9 cellular contexts compared by ENCODE assay signal in the genomic region with DNA sequence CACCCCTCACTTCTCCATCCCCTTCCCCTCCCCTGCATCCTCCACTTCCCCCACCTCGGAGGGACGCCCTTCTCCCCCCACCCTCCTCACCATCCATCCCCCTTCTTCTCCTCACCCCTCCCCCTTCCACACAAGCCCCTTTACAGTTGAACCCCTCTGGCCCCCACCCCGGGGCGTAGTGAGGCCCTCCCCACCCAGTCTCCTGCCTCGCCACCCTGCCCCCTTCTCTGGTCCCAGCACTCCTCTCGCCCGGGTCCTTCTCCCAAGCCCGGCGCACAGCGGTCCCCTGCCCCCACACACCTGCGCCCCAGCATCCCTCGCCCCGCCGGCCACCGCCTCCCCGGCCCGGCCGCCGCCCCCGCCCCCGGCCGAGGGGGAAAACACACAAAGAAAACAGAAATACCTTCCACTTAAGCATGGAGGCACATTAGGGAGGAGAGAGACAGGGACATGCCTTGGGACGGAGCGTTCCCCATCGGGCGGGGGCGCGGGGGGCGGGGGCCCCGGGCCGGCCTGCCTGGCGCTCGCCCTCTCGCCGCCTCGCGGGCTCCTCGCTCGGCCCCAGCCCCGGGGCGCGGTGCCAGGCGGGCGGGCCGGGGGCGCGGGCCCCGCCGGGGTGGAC. TPM values are rescaled to one million over a fixed set of nuclear protein-coding genes. Genes with fewer than 3 reads are reported as not detected.
DNase-seq lines count a peak whose midpoint lies in the region; ATAC-seq and TF ChIP-seq lines count a peak whose summit lies in the region.
"Had no signal": no experiment of that assay in that cellular context is flagged by ENCODE, and none has a peak within 500 bp of the region (broad histone marks: within the 10 kb centered on the region; RNA-seq: fewer than 3 reads in every experiment).

No MANE protein-coding gene starts in this region.

- H3K4me1 ChIP-seq in A673 (ENCODE audit: insufficient read depth, low read length, poor library complexity, severe bottlenecking) (peaks cover 21% of the 10 kb centered on the region), H9 (ENCODE audit: insufficient read depth, low read length) (peaks cover 33% of the 10 kb centered on the region), mesendoderm (ENCODE audit: control insufficient read depth, low read depth, low read length) (peaks cover 12% of the 10 kb centered on the region)

- H3K56ac ChIP-seq in H9 (ENCODE audit: insufficient read length, low read depth, low read length) (no peak overlapping the region), mesendoderm (ENCODE audit: low read length) (peak overlapping the region; percentile 11)

- H3K4me1 Mint-ChIP-seq in H9 = peaks cover 65 to 72% of the 10 kb centered on the region in 2 experiments

- H2AFZ ChIP-seq in H9 (ENCODE audit: low read length) = no peak overlapping the region

- H3K27ac ChIP-seq in A673 (ENCODE audit: low read depth, low read length, poor library complexity, severe bottlenecking) (no peak overlapping the region), H9 (ENCODE audit: insufficient read length, low read depth, low read length) (no peak overlapping the region), angular gyrus (ENCODE audit: low read depth, low read length) (peak overlapping the region; percentile 78), mesendoderm (ENCODE audit: low read depth, low read length) (no peak overlapping the region)
- H3K27ac ChIP-seq: RWPE1 had no signal

- TF ChIP-seq CTCF in A673 (conservative IDR thresholded peaks at IDR 0.05; ENCODE audit: low read depth, low read length) (no peak), H9 (conservative IDR thresholded peaks at IDR 0.05) (no peak), omental fat pad (IDR thresholded peaks at IDR 0.05) (no peak)

- H3K9me3 ChIP-seq in A673 (ENCODE audit: low read depth, low read length, poor library complexity, severe bottlenecking) (no peaks in the 10 kb centered on the region), H9 (ENCODE audit: control insufficient read depth, low read depth, low read length) (no peaks in the 10 kb centered on the region)

- H3K23me2 ChIP-seq in H9 (ENCODE audit: insufficient read length, low read depth, low read length, poor library complexity, severe bottlenecking) = peaks cover 16% of the 10 kb centered on the region

- peaks cover 44% of the 10 kb centered on the region for H3K27me3 Mint-ChIP-seq in H9 (ENCODE audit: low read depth)

- CTCF ChIA-PET in A673 (lab: Charles Lee) = interaction anchor here (0.6 to 1.3 kb wide), 4 partner anchors 46 to 280 kb away, joined by 3 to 7 read pairs (median 5); no protein-coding TSS in a partner anchor

- no peak overlapping the region for H3K14ac ChIP-seq in H9 (ENCODE audit: insufficient read depth, low read length)

- no peak overlapping the region for H4K5ac ChIP-seq in H9 (ENCODE audit: insufficient read length, low read depth, low read length)
- H4K5ac ChIP-seq in mesendoderm (ENCODE audit: low read length) = no peak overlapping the region

- H3K23ac ChIP-seq in H9 (ENCODE audit: insufficient read length, low read depth, low read length) (no peak overlapping the region), mesendoderm (ENCODE audit: low read length) (no peak overlapping the region)

- H3K4me3 Mint-ChIP-seq in H9 = peak overlapping the region; percentile 65 to 82

- H3T11ph ChIP-seq in H9 (ENCODE audit: low read length) = no peak overlapping the region

- H4K8ac ChIP-seq in H9 (replicated peaks; ENCODE audit: insufficient read length, low read depth, low read length) = no peak overlapping the region
- no peak overlapping the region for H4K8ac ChIP-seq in mesendoderm (ENCODE audit: low read depth, low read length)

- BruUV-seq in A673 (replicated peaks; lab: Mats Ljungman, UMichigan) = no TSS peak

- H3K18ac ChIP-seq in H9 (ENCODE audit: insufficient read length, low read depth, low read length) (no peak overlapping the region), mesendoderm (ENCODE audit: low read length) (peak overlapping the region; percentile 18)

- H3K9me3 Mint-ChIP-seq in H9 = no peaks in the 10 kb centered on the region

- H3K79me2 ChIP-seq in H9 (ENCODE audit: insufficient read depth, low read length) (no peaks in the 10 kb centered on the region), mesendoderm (ENCODE audit: control insufficient read depth, insufficient read depth, low read length) (no peaks in the 10 kb centered on the region)

- peak overlapping the region; percentile 50 for H3K4me2 ChIP-seq in H9 (ENCODE audit: insufficient read depth, insufficient read length, low read length)
- peak overlapping the region; percentile 15 for H3K4me2 ChIP-seq in mesendoderm (ENCODE audit: low read length)

- no peak overlapping the region for H4K91ac ChIP-seq in H9 (ENCODE audit: insufficient read length, low read depth, low read length)

- no peak overlapping the region for H2BK20ac ChIP-seq in H9 (ENCODE audit: low read depth, low read length, poor library complexity, severe bottlenecking)

- H4K20me1 ChIP-seq in H9 (ENCODE audit: control insufficient read depth, insufficient read depth, insufficient read length) = peaks cover 4% of the 10 kb centered on the region

- H2BK5ac ChIP-seq in H9 (ENCODE audit: insufficient read length, low read length) (no peak overlapping the region), mesendoderm (ENCODE audit: low read length) (no peak overlapping the region)

- no peaks in the 10 kb centered on the region for H3K27me3 ChIP-seq in A673 (replicated peaks; ENCODE audit: insufficient read depth, low read depth, low read length, poor library complexity)
- peaks cover 24% of the 10 kb centered on the region; the same call in 1 of the 2 replicates for H3K27me3 ChIP-seq in H9 (ENCODE audit: insufficient read depth, low read length)
- peaks cover 3% of the 10 kb centered on the region for H3K27me3 ChIP-seq in mesendoderm (ENCODE audit: insufficient read depth, low read length, poor library complexity)

- no peak overlapping the region for H2AK5ac ChIP-seq in H9 (ENCODE audit: insufficient read length, low read length)
- H2AK5ac ChIP-seq in mesendoderm (ENCODE audit: low read length) = no peak overlapping the region

- no peaks in the 10 kb centered on the region for H3K36me3 ChIP-seq in A673 (ENCODE audit: insufficient read depth, low read length, poor library complexity, severe bottlenecking)
- no peaks in the 10 kb centered on the region for H3K36me3 ChIP-seq in mesendoderm (ENCODE audit: control insufficient read depth, insufficient read depth, low read length)

- H3K27ac Mint-ChIP-seq in H9 = peak overlapping the region in 1 of 3 experiments; percentile 86; a peak in 1 of 7 replicates

- no CpG with 5 or more reads among the region's 49 CpGs for WGBS in H9 (ENCODE audit: extremely low coverage, insufficient read length, low lambda C conversion rate)
- no CpG with 5 or more reads among the region's 49 CpGs for whole genome bisulfite sequencing in mesendoderm (ENCODE audit: extremely low coverage, insufficient coverage, low lambda C conversion rate)

- no peak overlapping the region for H2BK12ac ChIP-seq in H9 (ENCODE audit: insufficient read length, low read depth, low read length)

- H3K4ac ChIP-seq in H9 (ENCODE audit: low read depth, low read length) = no peak overlapping the region
- no peak overlapping the region for H3K4ac ChIP-seq in mesendoderm (ENCODE audit: low read depth, low read length)

- H3K4me3 ChIP-seq in A673 (ENCODE audit: low read depth, low read length, poor library complexity, severe bottlenecking) = peak overlapping the region; percentile 49
- H3K4me3 ChIP-seq in mesendoderm (ENCODE audit: low read length) = no peak overlapping the region

- DNase-seq in A673 (ENCODE audit: low spot score) = no peak
- DNase-seq in H9 = peak; percentile 83
- DNase-seq in mesendoderm = peak; percentile 81
- DNase-seq in NCI-H446 (lab: John Stamatoyannopoulos, UW) = no peak
- DNase-seq in omental fat pad (ENCODE audit: low spot score) = no peak
- DNase-seq in stimulated activated CD4-positive, alpha-beta T cell treated with anti-CD3 and anti-CD28 coated beads, Interleukin-2, amount 100 ng/mL, for 24 hours = no peak
- no peak for DNase-seq in SKM-1 (lab: John Stamatoyannopoulos, UW; ENCODE audit: unreplicated experiment)

- no peak for ATAC-seq in omental fat pad (ENCODE audit: low FRiP score)

- no peak overlapping the region for H2BK120ac ChIP-seq in H9 (ENCODE audit: low read depth, low read length, poor library complexity, severe bottlenecking)
- H2BK120ac ChIP-seq in mesendoderm (ENCODE audit: low read depth, low read length) = no peak overlapping the region

- H3K79me1 ChIP-seq in H9 (ENCODE audit: insufficient read depth, low read depth, low read length, poor library complexity, severe bottlenecking) (no peaks in the 10 kb centered on the region), mesendoderm (ENCODE audit: low read length) (no peaks in the 10 kb centered on the region)

- POLR2A ChIA-PET in A673 (lab: Charles Lee; ENCODE audit: low non-redundant PET) = no interaction called here

- H3K9ac ChIP-seq in H9 (ENCODE audit: extremely low read depth, insufficient read length, low read length) (no peak overlapping the region), mesendoderm (ENCODE audit: low read length) (no peak overlapping the region)

- H2BK15ac ChIP-seq in H9 (ENCODE audit: low read depth, low read length) (no peak overlapping the region), mesendoderm (replicated peaks; ENCODE audit: low read depth) (no peak overlapping the region)

- intact Hi-C loops in A673 (cut with micrococcal nuclease; ENCODE audit: unreplicated experiment) = no loop called here

- H3K36me3 Mint-ChIP-seq in H9 (ENCODE audit: insufficient read depth in 1 of 3, low read depth in 3 of 3) = peaks cover 0 to 4% (median 0%) of the 10 kb centered on the region in 3 experiments; a peak in 1 of 7 replicates

RNA-seq across cellular contexts. Expression of gene SRCIN1, which starts 0.4 kb away (rescaled TPM):
- total RNA-seq in A673 (2021) (1.6 and 3.5 TPM in 2 replicates), H9 (2021) (6.7 and 6.9 TPM in 2 replicates), omental fat pad (1 to 10 TPM; 1.2 to 5.6 (median 2.7) TPM)
- polyA plus RNA-seq in mesendoderm (2013, experiment 1 of 2) = 1.5 TPM
- 0.97 TPM for polyA plus RNA-seq in mesendoderm (2013, experiment 2 of 2)

Comparison
In these comparisons a context has a peak if more than half of its experiments do, and no peak if none do; other contexts are left out.
1. DNase-seq: peak in H9 (single experiment) and mesendoderm (single experiment); none in A673 (single experiment), NCI-H446 (0 of 2), omental fat pad (single experiment), stimulated activated CD4-positive, alpha-beta T cell treated with anti-CD3 and anti-CD28 coated beads, Interleukin-2, amount 100 ng/mL, for 24 hours (0 of 2) and SKM-1 (single experiment).